In the genomic region with DNA sequence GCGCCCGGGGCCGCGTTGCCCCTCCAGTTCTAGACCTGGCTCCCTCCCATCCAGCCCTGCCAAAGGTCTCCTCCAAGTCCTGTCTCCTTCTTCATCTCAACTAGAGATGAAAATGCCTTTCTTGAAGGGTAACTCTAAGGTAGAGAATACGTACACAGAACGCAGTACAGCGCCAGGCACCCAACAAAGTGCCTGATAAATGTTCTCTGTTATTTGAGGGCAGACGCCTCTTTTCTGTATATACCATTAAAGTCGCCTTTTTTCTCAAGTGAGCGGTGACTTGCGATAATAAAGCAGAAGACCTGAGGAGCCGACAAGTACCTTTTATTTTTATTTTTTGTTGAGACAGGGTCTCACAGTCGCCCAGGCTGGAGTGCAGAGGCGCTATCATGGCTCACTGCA, we compare ENCODE assay signal across 8 cellular contexts. TPM values are rescaled to one million over a fixed set of nuclear protein-coding genes. Genes with fewer than 3 reads are reported as not detected.
DNase-seq lines count a peak whose midpoint lies in the region; TF ChIP-seq lines count a peak whose summit lies in the region.

No MANE protein-coding gene starts in this region.

- no peak for DNase-seq in PC-9
- DNase-seq in trophoblast cell, result no peak
- no peak for DNase-seq in activated CD4-positive, alpha-beta T cell treated with anti-CD3 and anti-CD28 coated beads, Interleukin-2, amount 50 U/mL, for 48 hours
- DNase-seq in NCI-H69 (lab: John Stamatoyannopoulos, UW), result no peak
- DNase-seq in nucleus accumbens (lab: John Stamatoyannopoulos, UW), result no peak
- DNase-seq in T-helper 9 cell, result no peak

- H3K23ac ChIP-seq in trophoblast cell (ENCODE audit: low read length), result no peak overlapping the region

- no peak overlapping the region for H4K8ac ChIP-seq in trophoblast cell (ENCODE audit: low read depth, low read length)

- H4K12ac ChIP-seq in trophoblast cell (ENCODE audit: low read depth, low read length), result no peak overlapping the region

- H3K9me2 ChIP-seq in DOHH2 (replicated peaks; ENCODE audit: control insufficient read depth, low read length) (no peaks in the 10 kb centered on the region), PC-9 (ENCODE audit: insufficient read depth) (no peaks in the 10 kb centered on the region)

- POLR2A ChIA-PET in PC-9 (lab: Charles Lee; ENCODE audit: unreplicated experiment), result no interaction called here

- H4K20me1 ChIP-seq in DOHH2 (ENCODE audit: control insufficient read depth, insufficient read depth, low read depth, low read length), result no peaks in the 10 kb centered on the region
- H4K20me1 ChIP-seq in PC-9 (ENCODE audit: insufficient read depth), result no peaks in the 10 kb centered on the region

- no peak overlapping the region for H3K9ac ChIP-seq in trophoblast cell (ENCODE audit: low read length)

- no peaks in the 10 kb centered on the region for H3K27me3 ChIP-seq in DOHH2 (ENCODE audit: control insufficient read depth, low read length)
- H3K27me3 ChIP-seq in PC-9 (ENCODE audit: insufficient read depth, low read depth), result no peaks in the 10 kb centered on the region
- H3K27me3 ChIP-seq in esophagus (ENCODE audit: control insufficient read depth in 1 of 2, insufficient read depth in 2 of 2, low read length in 2 of 2), result no peaks in the 10 kb centered on the region
- no peaks in the 10 kb centered on the region for H3K27me3 ChIP-seq in trophoblast cell (ENCODE audit: insufficient read depth, low read length)

- H2AFZ ChIP-seq in PC-9 (peak overlapping the region; percentile 85), trophoblast cell (ENCODE audit: insufficient read depth, low read length, poor library complexity) (peak overlapping the region; percentile 17)

- H3K9me3 ChIP-seq in DOHH2 (ENCODE audit: control insufficient read depth, insufficient read depth, low read length), result no peaks in the 10 kb centered on the region
- H3K9me3 ChIP-seq in PC-9 (ENCODE audit: insufficient read depth, low read depth), result no peaks in the 10 kb centered on the region
- no peaks in the 10 kb centered on the region for H3K9me3 ChIP-seq in esophagus (ENCODE audit: control insufficient read depth in 2 of 2, insufficient read depth in 1 of 2, low read depth in 1 of 2, low read length in 1 of 2)
- H3K9me3 ChIP-seq in trophoblast cell (ENCODE audit: insufficient read depth, low read depth, low read length), result no peaks in the 10 kb centered on the region

- H3K27ac ChIP-seq in DOHH2 (ENCODE audit: low read depth, low read length) (no peak overlapping the region), PC-9 (peak overlapping the region; percentile 72), esophagus (ENCODE audit: low read depth in 2 of 2, low read length in 1 of 2) (peak overlapping the region; percentile 88 to 95), trophoblast cell (ENCODE audit: low read depth, low read length) (no peak overlapping the region)

- H4K91ac ChIP-seq in trophoblast cell (ENCODE audit: low read depth, low read length), result no peak overlapping the region

- TF ChIP-seq CTCF in DOHH2 (IDR thresholded peaks at IDR 0.05; ENCODE audit: low read depth, low read length, poor library complexity, severe bottlenecking) (no peak), PC-9 (conservative IDR thresholded peaks at IDR 0.05) (no peak)

- no peak overlapping the region for H2AK5ac ChIP-seq in trophoblast cell (ENCODE audit: low read length)

- intact Hi-C loops in PC-9 (cut with micrococcal nuclease; ENCODE audit: unreplicated experiment), result loop anchor here (1.0 to 5.0 kb wide), 3 partner anchors 17 to 326 kb away; a partner anchor contains a TSS

- H3K18ac ChIP-seq in trophoblast cell (ENCODE audit: low read length), result no peak overlapping the region

- no peak overlapping the region for H2BK12ac ChIP-seq in trophoblast cell (ENCODE audit: low read length)

- no peak overlapping the region for H2BK120ac ChIP-seq in trophoblast cell (ENCODE audit: insufficient read depth, low read length, poor library complexity)

- H3F3A ChIP-seq in DOHH2 (ENCODE audit: control insufficient read depth, insufficient read depth) (peaks cover 7% of the 10 kb centered on the region), PC-9 (ENCODE audit: insufficient read depth, low read depth) (peaks cover 3% of the 10 kb centered on the region)

- CTCF ChIA-PET in PC-9 (lab: Charles Lee), result no interaction called here

- H3K36me3 ChIP-seq in DOHH2 (ENCODE audit: control insufficient read depth, low read length), result peaks cover 2% of the 10 kb centered on the region
- no peaks in the 10 kb centered on the region for H3K36me3 ChIP-seq in PC-9 (ENCODE audit: low read depth)
- H3K36me3 ChIP-seq in esophagus (ENCODE audit: control insufficient read depth in 2 of 2, insufficient read depth in 2 of 2, low read length in 1 of 2), result peaks cover 0 to 3% of the 10 kb centered on the region in 2 donors
- peaks cover 0 to 2% of the 10 kb centered on the region in 2 experiments for H3K36me3 ChIP-seq in trophoblast cell (ENCODE audit: control insufficient read depth in 1 of 2, insufficient read depth in 2 of 2, low read length in 2 of 2)

- BruUV-seq in PC-9 (replicated peaks; lab: Mats Ljungman, UMichigan), result no TSS peak

- peak overlapping the region; percentile 90 for H3K4me3 ChIP-seq in DOHH2 (ENCODE audit: low read length)
- peak overlapping the region; percentile 73; the same call in 1 of the 2 replicates for H3K4me3 ChIP-seq in PC-9
- H3K4me3 ChIP-seq in esophagus (ENCODE audit: low read depth in 1 of 2, low read length in 2 of 2), result peak overlapping the region; percentile 52 to 79
- H3K4me3 ChIP-seq in trophoblast cell (ENCODE audit: low read depth, low read length), result peak overlapping the region; percentile 84

- H3K4me1 ChIP-seq in DOHH2 (ENCODE audit: control insufficient read depth, low read length) (peaks cover 32% of the 10 kb centered on the region), PC-9 (replicated peaks; ENCODE audit: insufficient read depth) (0 out of 2 replicates have a peak, but pooled peaks cover 7% of the 10 kb centered on the region), esophagus (ENCODE audit: control insufficient read depth in 2 of 2, insufficient read depth in 2 of 2, low read length in 1 of 2) (no peaks in the 10 kb centered on the region), trophoblast cell (ENCODE audit: control insufficient read depth in 1 of 2, insufficient read depth in 2 of 2, low read length in 2 of 2) (peaks cover 4 to 6% of the 10 kb centered on the region in 2 experiments)

- peaks cover 5% of the 10 kb centered on the region for H3K79me1 ChIP-seq in trophoblast cell (ENCODE audit: low read length)

- no peak overlapping the region for H3K14ac ChIP-seq in trophoblast cell (ENCODE audit: low read length)

- no peak overlapping the region for H3K4ac ChIP-seq in trophoblast cell (ENCODE audit: low read depth, low read length)

- 31% methylated on average over 14 of the region's 14 CpGs for WGBS in esophagus, 2 donors
- no CpG with 5 or more reads among the region's 14 CpGs for WGBS in trophoblast cell (ENCODE audit: extremely low coverage, insufficient coverage, insufficient read length)

- H3K4me2 ChIP-seq in DOHH2 (ENCODE audit: low read length), result peak overlapping the region; percentile 84
- peak overlapping the region; percentile 87 for H3K4me2 ChIP-seq in PC-9
- H3K4me2 ChIP-seq in trophoblast cell (ENCODE audit: low read length), result peak overlapping the region; percentile 69

- no peak overlapping the region for H2BK5ac ChIP-seq in trophoblast cell (ENCODE audit: low read depth, low read length, poor library complexity)

- H3K79me2 ChIP-seq in DOHH2 (ENCODE audit: control insufficient read depth, low read length), result peaks cover 27% of the 10 kb centered on the region
- H3K79me2 ChIP-seq in PC-9 (ENCODE audit: low read depth), result 0 out of 2 replicates have a peak, but pooled peaks cover 14% of the 10 kb centered on the region
- H3K79me2 ChIP-seq in trophoblast cell (ENCODE audit: control insufficient read depth, insufficient read depth, low read length, poor library complexity), result peaks cover 7% of the 10 kb centered on the region

RNA-seq across cellular contexts. Expression of a gene that starts 0.8 kb away (rescaled TPM):
- 121 and 134 TPM in 2 replicates for total RNA-seq in PC-9 (2021)
- polyA plus RNA-seq in esophagus, result 10 to 100 TPM; 18.1 to 49.0 TPM
- polyA plus RNA-seq in trophoblast cell (2013), result 135 and 143 TPM in 2 replicates

RNA-seq across cellular contexts. Expression of a gene that starts 17.7 kb away (rescaled TPM):
- 57.0 and 67.0 TPM in 2 replicates for total RNA-seq in PC-9 (2021)
- 10 to 100 TPM in 1 of 2 donors, 1 to 10 TPM in 1; 4.2 to 10.6 TPM for polyA plus RNA-seq in esophagus
- polyA plus RNA-seq in trophoblast cell (2013), result 78.4 and 80.5 TPM in 2 replicates

RNA-seq across cellular contexts. Expression of a gene that starts 17.7 kb away (rescaled TPM):
- total RNA-seq in PC-9 (2021), result 5.4 and 6.2 TPM in 2 replicates
- under 1 TPM; 0.40 to 0.73 TPM for polyA plus RNA-seq in esophagus
- polyA plus RNA-seq in trophoblast cell (2013), result 2.4 and 2.6 TPM in 2 replicates

Comparison
In these comparisons a context has a peak if more than half of its experiments do, and no peak if none do; other contexts are left out.
1. H3K27ac ChIP-seq: peak in PC-9 (single experiment) and esophagus (2 of 2); none in DOHH2 (single experiment) and trophoblast cell (single experiment).
2. Peak in every context shown above with its lines, with median percentiles within 50 percentile points of each other: H3K4me2 ChIP-seq and H3K4me3 ChIP-seq.